Comparison of ENCODE assay signal across 8 cellular contexts in the genomic region with DNA sequence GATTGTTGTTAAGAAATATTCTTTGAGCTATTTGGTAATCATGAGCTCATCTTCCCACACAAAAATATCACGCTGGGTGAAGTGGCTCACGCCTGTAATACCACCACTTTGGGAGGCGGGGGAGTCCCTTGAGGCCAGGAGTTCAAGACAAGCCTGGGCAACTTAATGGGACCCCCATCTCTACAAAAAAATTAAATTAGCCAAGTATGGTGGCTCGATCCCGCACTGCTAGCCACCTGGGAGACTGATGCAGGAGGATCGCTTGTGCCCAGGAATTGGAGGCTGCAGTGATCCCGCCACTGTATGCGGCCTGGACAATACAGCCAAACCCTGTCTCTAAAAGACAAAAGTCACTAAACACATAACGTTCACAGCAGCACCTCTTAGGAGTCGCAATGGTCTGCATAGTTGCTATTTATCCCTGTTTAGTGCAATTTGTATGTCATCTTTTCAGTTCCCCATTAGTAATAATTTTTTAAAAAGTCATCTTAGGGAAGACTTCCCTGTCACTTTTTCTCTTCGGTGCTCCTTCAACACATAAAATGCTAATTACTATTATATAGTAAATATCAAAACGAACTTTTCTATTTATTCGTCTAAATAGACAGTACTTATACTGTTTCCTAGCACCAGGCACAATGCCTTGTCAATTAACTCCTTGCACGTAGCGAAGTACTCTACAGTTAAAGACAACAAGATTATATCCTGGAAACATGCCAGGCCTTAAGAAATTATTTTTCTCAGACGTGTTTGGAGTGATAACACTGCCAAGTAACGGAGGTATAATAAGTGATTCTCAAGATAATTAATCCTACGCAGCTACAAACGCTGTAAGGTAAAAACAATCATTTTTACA. TPM values are rescaled to one million over a fixed set of nuclear protein-coding genes. Genes with fewer than 3 reads are reported as not detected.
A peak's percentile ranks its signal among the peaks of the same experiment; 100 is the strongest.
DNase-seq lines count a peak whose midpoint lies in the region; ATAC-seq, FAIRE-seq and TF ChIP-seq lines count a peak whose summit lies in the region.

No MANE protein-coding gene starts in this region.

- H3K4me1 Mint-ChIP-seq in neural progenitor cell, result peaks cover 45% of the 10 kb centered on the region

- H3K27me3 ChIP-seq in cardiac muscle cell (no peaks in the 10 kb centered on the region), SU-DHL-6 (ENCODE audit: low read length) (no peaks in the 10 kb centered on the region), endothelial cell of umbilical vein (ENCODE audit: control insufficient read depth in 2 of 2, insufficient read depth in 2 of 2, low read length in 2 of 2) (no peaks in the 10 kb centered on the region), neural progenitor cell (no peaks in the 10 kb centered on the region)

- intact Hi-C loops in left ventricle myocardium superior (cut with micrococcal nuclease) (no loop called here), endothelial cell of umbilical vein (cut with micrococcal nuclease) (no loop called here)

- peaks cover 27% of the 10 kb centered on the region for H3K4me1 ChIP-seq in cardiac muscle cell (ENCODE audit: low read depth)
- peaks cover 27% of the 10 kb centered on the region for H3K4me1 ChIP-seq in endothelial cell of umbilical vein (ENCODE audit: control insufficient read depth, extremely low read depth, insufficient read depth, low read length)
- peaks cover 33% of the 10 kb centered on the region for H3K4me1 ChIP-seq in neural progenitor cell

- peak; percentile 50 for FAIRE-seq in endothelial cell of umbilical vein (lab: Jason Lieb, UNC)

- H3K36me3 Mint-ChIP-seq in neural progenitor cell, result peaks cover 2% of the 10 kb centered on the region

- dilution Hi-C loops in endothelial cell of umbilical vein (cut with MboI; ENCODE audit: extremely low pct_ligation_motif_present, low sequenced_read_pairs), result no loop called here

- H3K36me3 ChIP-seq in cardiac muscle cell (no peaks in the 10 kb centered on the region), SU-DHL-6 (ENCODE audit: low read length) (peaks cover 9% of the 10 kb centered on the region; the same call in 1 of the 2 replicates), endothelial cell of umbilical vein (ENCODE audit: control insufficient read depth in 2 of 2, extremely low read depth in 1 of 2, insufficient read depth in 2 of 2, low read length in 2 of 2) (no peaks in the 10 kb centered on the region), neural progenitor cell (no peaks in the 10 kb centered on the region)

- peak overlapping the region; percentile 99 for H3K4me3 Mint-ChIP-seq in neural progenitor cell

- no peaks in the 10 kb centered on the region for H3K9me2 ChIP-seq in SU-DHL-6 (replicated peaks; ENCODE audit: insufficient read depth, low read length)

- ATAC-seq in left ventricle myocardium superior, result no peak
- ATAC-seq in HG03159 (IDR thresholded peaks at IDR 0.05; ENCODE audit: unreplicated experiment), result no peak
- ATAC-seq in HG02973 (IDR thresholded peaks at IDR 0.05; ENCODE audit: unreplicated experiment), result no peak

- H3K9ac ChIP-seq in SU-DHL-6 (ENCODE audit: low read length), result peak overlapping the region; percentile 77
- H3K9ac ChIP-seq in endothelial cell of umbilical vein (replicated peaks; ENCODE audit: extremely low read depth, insufficient read depth, low read length), result peak overlapping the region; percentile 86
- H3K9ac ChIP-seq in neural progenitor cell, result peak overlapping the region; percentile 97

- CTCF ChIA-PET in endothelial cell of umbilical vein (lab: Charles Lee), result interaction anchor here (1.4 kb wide), 1 partner anchor 36 kb away, joined by 3 read pairs; the partner anchor contains the start of gene SLC25A17

- POLR2A ChIA-PET in endothelial cell of umbilical vein (lab: Charles Lee), result no interaction called here

- no peaks in the 10 kb centered on the region for H3K27me3 Mint-ChIP-seq in neural progenitor cell (ENCODE audit: insufficient read depth, low read depth)

- TF ChIP-seq POLR2A in endothelial cell of umbilical vein (IDR thresholded peaks at IDR 0.05; ENCODE audit: low read depth, low read length), result no peak

- H3K27ac Mint-ChIP-seq in neural progenitor cell, result peak overlapping the region; percentile 66

- H3K9me3 ChIP-seq in cardiac muscle cell (ENCODE audit: low read depth) (no peaks in the 10 kb centered on the region), SU-DHL-6 (ENCODE audit: insufficient read depth, low read length) (no peaks in the 10 kb centered on the region), endothelial cell of umbilical vein (replicated peaks; ENCODE audit: control insufficient read depth, insufficient read depth, low read length) (no peaks in the 10 kb centered on the region), neural progenitor cell (ENCODE audit: low read depth) (no peaks in the 10 kb centered on the region)

- H3K9me3 Mint-ChIP-seq in neural progenitor cell, result no peaks in the 10 kb centered on the region

- H2AFZ ChIP-seq in SU-DHL-6 (ENCODE audit: low read depth, low read length, severe bottlenecking) (no peak overlapping the region), endothelial cell of umbilical vein (ENCODE audit: low read depth, low read length) (no peak overlapping the region), neural progenitor cell (replicated peaks) (no peak overlapping the region)

- peak overlapping the region; percentile 99 for H3K27ac ChIP-seq in cardiac muscle cell
- H3K27ac ChIP-seq in SU-DHL-6 (ENCODE audit: low read depth, low read length), result peak overlapping the region; percentile 89; the same call in 1 of the 2 replicates
- H3K27ac ChIP-seq in endothelial cell of umbilical vein (ENCODE audit: insufficient read depth, low read depth, low read length), result peak overlapping the region; percentile 93
- H3K27ac ChIP-seq in neural progenitor cell, result peak overlapping the region; percentile 98

- H3F3A ChIP-seq in SU-DHL-6 (ENCODE audit: insufficient read depth) (peaks cover 19% of the 10 kb centered on the region), neural progenitor cell (ENCODE audit: low read depth) (peaks cover 10% of the 10 kb centered on the region)

- H3K79me2 ChIP-seq in SU-DHL-6 (ENCODE audit: insufficient read depth, low read length) (peaks cover 94% of the 10 kb centered on the region), endothelial cell of umbilical vein (ENCODE audit: control insufficient read depth, insufficient read depth, low read length) (peaks cover 80% of the 10 kb centered on the region), neural progenitor cell (ENCODE audit: low read depth) (peaks cover 95% of the 10 kb centered on the region)

- no peaks in the 10 kb centered on the region for H3K9me1 ChIP-seq in endothelial cell of umbilical vein (replicated peaks; ENCODE audit: control insufficient read depth, extremely low read depth, insufficient read depth, low read length)

- peaks cover 5% of the 10 kb centered on the region; the same call in 1 of the 2 replicates for H4K20me1 ChIP-seq in SU-DHL-6 (ENCODE audit: low read depth, low read length)
- H4K20me1 ChIP-seq in endothelial cell of umbilical vein (replicated peaks; ENCODE audit: control insufficient read depth, extremely low read depth, insufficient read depth, low read length), result peaks cover 7% of the 10 kb centered on the region
- H4K20me1 ChIP-seq in neural progenitor cell (ENCODE audit: low read depth), result peaks cover 54% of the 10 kb centered on the region

- peak overlapping the region; percentile 98 for H3K4me2 ChIP-seq in SU-DHL-6 (ENCODE audit: low read depth, low read length, poor library complexity, severe bottlenecking)
- H3K4me2 ChIP-seq in endothelial cell of umbilical vein (ENCODE audit: insufficient read depth, low read length), result peak overlapping the region; percentile 97
- H3K4me2 ChIP-seq in neural progenitor cell, result peak overlapping the region; percentile 96

- TF ChIP-seq CTCF in cardiac muscle cell (IDR thresholded peaks at IDR 0.05; ENCODE audit: low read depth, low read length), result no peak
- no peak for TF ChIP-seq CTCF in SU-DHL-6 (IDR thresholded peaks at IDR 0.05; ENCODE audit: insufficient read depth, low read length, poor library complexity, severe bottlenecking)
- TF ChIP-seq CTCF in endothelial cell of umbilical vein (IDR thresholded peaks at IDR 0.05; ENCODE audit: extremely low read depth in 1 of 2, insufficient read depth in 1 of 2, low read depth in 1 of 2, low read length in 2 of 2), result no peak
- no peak for TF ChIP-seq CTCF in neural progenitor cell (IDR thresholded peaks at IDR 0.05)
- TF ChIP-seq CTCF in GM20000 (IDR thresholded peaks at IDR 0.05; ENCODE audit: extremely low read depth, missing control alignments), result no peak

- peak overlapping the region; percentile 90 for H3K4me3 ChIP-seq in cardiac muscle cell
- peak overlapping the region; percentile 68 for H3K4me3 ChIP-seq in SU-DHL-6 (ENCODE audit: insufficient read depth, low read length, poor library complexity, severe bottlenecking)
- peak overlapping the region; percentile 76 to 99 (median 94) for H3K4me3 ChIP-seq in endothelial cell of umbilical vein (replicated peaks in 1 of 3; ENCODE audit: insufficient read depth in 1 of 3, low read depth in 1 of 3, low read length in 3 of 3)
- peak overlapping the region; percentile 89 for H3K4me3 ChIP-seq in neural progenitor cell

- TSS peak; percentile 20 for BruUV-seq in endothelial cell of umbilical vein (replicated peaks; lab: Mats Ljungman, UMichigan)

- DNase-seq in cardiac muscle cell (ENCODE audit: low read depth in 1 of 2, low spot score in 1 of 2), result peak in 1 of 2 donors; percentile 60
- DNase-seq in left ventricle myocardium superior, result no peak
- no peak for DNase-seq in endothelial cell of umbilical vein (ENCODE audit: low read depth, low spot score)
- peak; percentile 8 for DNase-seq in neural progenitor cell (ENCODE audit: low spot score)
- no peak for DNase-seq in GM20000 (ENCODE audit: low spot score)

RNA-seq across cellular contexts. Expression of gene ST13, which starts 1.1 kb away (rescaled TPM):
- total RNA-seq in cardiac muscle cell (178 and 301 TPM in 2 replicates), left ventricle myocardium superior (222 TPM), endothelial cell of umbilical vein (249 and 250 TPM in 2 replicates), neural progenitor cell (ENCODE audit: low replicate concordance) (213 and 310 TPM in 2 replicates)
- polyA plus RNA-seq in cardiac muscle cell (216 and 221 TPM in 2 replicates), endothelial cell of umbilical vein (35.7 and 41.2 TPM in 2 replicates)
- 130 and 143 TPM in 2 replicates for polyA plus RNA-seq in endothelial cell of umbilical vein (2011; cell fraction: cytosol; rRNA removed)
- 50.6 and 66.5 TPM in 2 replicates for polyA plus RNA-seq in endothelial cell of umbilical vein (2011; cell fraction: nucleus; rRNA removed)
- 230 and 281 TPM in 2 replicates for polyA plus RNA-seq in endothelial cell of umbilical vein (2012)
- polyA minus RNA-seq in endothelial cell of umbilical vein, result 53.3 and 92.3 TPM in 2 replicates
- polyA minus RNA-seq in endothelial cell of umbilical vein (2011; cell fraction: cytosol; rRNA and poly(A)+ RNA removed), result 49.1 TPM
- 17.5 and 25.1 TPM in 2 replicates for polyA minus RNA-seq in endothelial cell of umbilical vein (2011; cell fraction: nucleus; rRNA and poly(A)+ RNA removed)

RNA-seq across cellular contexts. Expression of gene XPNPEP3, which starts 1.6 kb away (rescaled TPM):
- 15.2 and 18.2 TPM in 2 replicates for total RNA-seq in cardiac muscle cell
- polyA plus RNA-seq in cardiac muscle cell, result 15.8 and 22.2 TPM in 2 replicates
- total RNA-seq in left ventricle myocardium superior, result 25.7 TPM
- total RNA-seq in endothelial cell of umbilical vein, result 21.2 TPM in 2 replicates
- 12.3 and 14.6 TPM in 2 replicates for polyA plus RNA-seq in endothelial cell of umbilical vein
- 7.4 and 9.0 TPM in 2 replicates for polyA plus RNA-seq in endothelial cell of umbilical vein (2011; cell fraction: cytosol; rRNA removed)
- 16.6 and 20.9 TPM in 2 replicates for polyA plus RNA-seq in endothelial cell of umbilical vein (2011; cell fraction: nucleus; rRNA removed)
- 3.9 and 5.1 TPM in 2 replicates for polyA plus RNA-seq in endothelial cell of umbilical vein (2012)
- 33.6 and 44.3 TPM in 2 replicates for polyA minus RNA-seq in endothelial cell of umbilical vein
- 6.2 TPM for polyA minus RNA-seq in endothelial cell of umbilical vein (2011; cell fraction: cytosol; rRNA and poly(A)+ RNA removed)
- polyA minus RNA-seq in endothelial cell of umbilical vein (2011; cell fraction: nucleus; rRNA and poly(A)+ RNA removed), result 19.3 and 26.4 TPM in 2 replicates
- 18.0 and 21.4 TPM in 2 replicates for total RNA-seq in neural progenitor cell (ENCODE audit: low replicate concordance)

RNA-seq across cellular contexts. Expression of gene DNAJB7, which starts 6.6 kb away (rescaled TPM):
- total RNA-seq in cardiac muscle cell (not detected in 2 replicates), left ventricle myocardium superior (not detected), endothelial cell of umbilical vein (not detected in 2 replicates), neural progenitor cell (ENCODE audit: low replicate concordance) (not detected in 2 replicates)
- polyA plus RNA-seq in cardiac muscle cell (0.39 and 0.93 TPM in 2 replicates), endothelial cell of umbilical vein (not detected in 2 replicates)
- not detected in 2 replicates for polyA plus RNA-seq in endothelial cell of umbilical vein (2011; cell fraction: cytosol; rRNA removed)
- polyA plus RNA-seq in endothelial cell of umbilical vein (2011; cell fraction: nucleus; rRNA removed), result not detected in 2 replicates
- polyA plus RNA-seq in endothelial cell of umbilical vein (2012), result 0.07 TPM in 1 of 2 replicates, not detected in the other
- not detected in 2 replicates for polyA minus RNA-seq in endothelial cell of umbilical vein
- not detected for polyA minus RNA-seq in endothelial cell of umbilical vein (2011; cell fraction: cytosol; rRNA and poly(A)+ RNA removed)
- polyA minus RNA-seq in endothelial cell of umbilical vein (2011; cell fraction: nucleus; rRNA and poly(A)+ RNA removed), result not detected in 2 replicates

RNA-seq across cellular contexts. Expression of gene SLC25A17, which starts 36.2 kb away (rescaled TPM):
- total RNA-seq in cardiac muscle cell, result 11.2 and 12.7 TPM in 2 replicates
- 18.1 and 22.2 TPM in 2 replicates for polyA plus RNA-seq in cardiac muscle cell
- total RNA-seq in left ventricle myocardium superior, result 3.3 TPM
- 24.9 and 25.8 TPM in 2 replicates for total RNA-seq in endothelial cell of umbilical vein
- polyA plus RNA-seq in endothelial cell of umbilical vein, result 11.9 and 12.2 TPM in 2 replicates
- polyA plus RNA-seq in endothelial cell of umbilical vein (2011; cell fraction: cytosol; rRNA removed), result 18.8 and 19.0 TPM in 2 replicates
- polyA plus RNA-seq in endothelial cell of umbilical vein (2011; cell fraction: nucleus; rRNA removed), result 19.9 and 20.6 TPM in 2 replicates
- polyA plus RNA-seq in endothelial cell of umbilical vein (2012), result 14.5 and 21.1 TPM in 2 replicates
- 13.0 and 13.6 TPM in 2 replicates for polyA minus RNA-seq in endothelial cell of umbilical vein
- 8.8 TPM for polyA minus RNA-seq in endothelial cell of umbilical vein (2011; cell fraction: cytosol; rRNA and poly(A)+ RNA removed)
- 6.2 and 9.7 TPM in 2 replicates for polyA minus RNA-seq in endothelial cell of umbilical vein (2011; cell fraction: nucleus; rRNA and poly(A)+ RNA removed)
- total RNA-seq in neural progenitor cell (ENCODE audit: low replicate concordance), result 27.1 and 31.7 TPM in 2 replicates
